In the genomic region with DNA sequence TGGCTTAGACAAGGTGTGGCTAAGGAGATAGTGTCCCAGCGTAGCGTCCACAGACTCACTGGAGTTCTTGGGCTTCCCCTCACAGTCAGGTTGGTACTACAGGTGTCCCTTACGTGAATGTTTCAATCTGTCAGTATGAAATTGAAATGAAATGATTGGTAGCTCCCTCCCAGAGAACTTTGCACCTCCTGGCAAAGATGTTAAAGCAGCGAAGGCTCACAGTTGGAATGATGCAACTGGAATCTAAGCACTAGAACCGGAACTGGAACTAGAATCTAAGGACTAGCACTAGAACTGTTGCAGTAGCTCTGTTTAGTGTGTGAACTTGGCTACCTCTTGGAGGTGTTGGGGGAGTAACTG, we compare ENCODE assay signal across 8 cellular contexts. TPM values are rescaled to one million over a fixed set of nuclear protein-coding genes. Genes with fewer than 3 reads are reported as not detected.
A peak's percentile ranks its signal among the peaks of the same experiment; 100 is the strongest.
DNase-seq lines count a peak whose midpoint lies in the region; ATAC-seq and TF ChIP-seq lines count a peak whose summit lies in the region.

No MANE protein-coding gene starts in this region.

- DNase-seq in IMR-90 (peak; percentile 22), astrocyte of the hippocampus (ENCODE audit: low read depth, low spot score) (peak; percentile 3), mesenchymal stem cell (peak; percentile 50)
- DNase-seq in activated effector memory CD4-positive, alpha-beta T cell treated with anti-CD3 and anti-CD28 coated beads, Interleukin-2, amount 50 U/mL, for 16 hours = no peak
- no peak for DNase-seq in activated CD4-positive, alpha-beta T cell treated with anti-CD3 and anti-CD28 coated beads, Interleukin-2, amount 50 U/mL, for 48 hours

- CTCF ChIA-PET in IMR-90 (lab: Yijun Ruan, JAX) = interaction anchor here (0.7 kb wide), 1 partner anchor 55 kb away, joined by 4 read pairs; no protein-coding TSS in a partner anchor

- H3K9ac ChIP-seq in BLaER1 (peak overlapping the region; percentile 85), IMR-90 (ENCODE audit: low read depth, low read length) (peak overlapping the region; percentile 91), mesenchymal stem cell (ENCODE audit: low read length) (peak overlapping the region; percentile 95)

- peaks cover 20% of the 10 kb centered on the region for H3K36me3 ChIP-seq in BLaER1
- no peaks in the 10 kb centered on the region for H3K36me3 ChIP-seq in IMR-90 (ENCODE audit: control insufficient read depth, insufficient read depth, low read length)
- peaks cover 0 to 15% of the 10 kb centered on the region in 2 experiments for H3K36me3 ChIP-seq in mesenchymal stem cell (ENCODE audit: control insufficient read depth in 1 of 2, insufficient read depth in 2 of 2, low read depth in 1 of 2, low read length in 2 of 2)

- H3K27ac ChIP-seq in BLaER1 (no peak overlapping the region), IMR-90 (ENCODE audit: insufficient read depth, low read length) (peak overlapping the region; percentile 84), mesenchymal stem cell (ENCODE audit: low read length, poor library complexity, severe bottlenecking) (no peak overlapping the region)

- intact Hi-C loops in IMR-90 (cut with micrococcal nuclease) = no loop called here

- peak overlapping the region; percentile 51 for H4K5ac ChIP-seq in IMR-90 (ENCODE audit: low read depth, low read length)

- no peak overlapping the region for H2BK12ac ChIP-seq in mesenchymal stem cell (ENCODE audit: low read length in 2 of 2)

- H3K27me3 ChIP-seq in BLaER1 (no peaks in the 10 kb centered on the region), IMR-90 (ENCODE audit: control insufficient read depth, insufficient read depth, low read length) (no peaks in the 10 kb centered on the region), mesenchymal stem cell (ENCODE audit: control insufficient read depth in 1 of 2, insufficient read depth in 1 of 2, low read length in 2 of 2) (no peaks in the 10 kb centered on the region)

- peak overlapping the region; percentile 81 for H3K23ac ChIP-seq in IMR-90 (ENCODE audit: low read depth, low read length)
- H3K23ac ChIP-seq in mesenchymal stem cell (ENCODE audit: low read length in 2 of 2) = no peak overlapping the region

- BruUV-seq in IMR-90 (replicated peaks; lab: Mats Ljungman, UMichigan) = no TSS peak

- H2AK5ac ChIP-seq in IMR-90 (ENCODE audit: low read depth, low read length) (peak overlapping the region; percentile 16; the same call in 1 of the 2 replicates), mesenchymal stem cell (ENCODE audit: low read length, severe bottlenecking) (no peak overlapping the region)

- peak overlapping the region; percentile 14 for H2AK9ac ChIP-seq in IMR-90 (replicated peaks; ENCODE audit: low read depth, low read length, poor library complexity)

- peaks cover 45% of the 10 kb centered on the region for H3K4me1 ChIP-seq in BLaER1
- peaks cover 10% of the 10 kb centered on the region for H3K4me1 ChIP-seq in IMR-90 (ENCODE audit: control insufficient read depth, insufficient read depth, low read length)
- no peaks in the 10 kb centered on the region for H3K4me1 ChIP-seq in mesenchymal stem cell (ENCODE audit: control insufficient read depth, insufficient read depth, low read depth, low read length)

- peak overlapping the region; percentile 93 for H3K4me3 ChIP-seq in BLaER1
- H3K4me3 ChIP-seq in IMR-90 (ENCODE audit: insufficient read depth, low read depth, low read length) = peak overlapping the region; percentile 86
- H3K4me3 ChIP-seq in mesenchymal stem cell (ENCODE audit: insufficient read depth in 1 of 2, low read depth in 1 of 2, low read length in 2 of 2) = peak overlapping the region in 1 of 2 experiments; percentile 94

- peak overlapping the region; percentile 80 for H2BK5ac ChIP-seq in IMR-90 (ENCODE audit: low read depth, low read length, poor library complexity, severe bottlenecking)
- H2BK5ac ChIP-seq in mesenchymal stem cell (ENCODE audit: low read depth, low read length, poor library complexity, severe bottlenecking) = no peak overlapping the region

- H2BK120ac ChIP-seq in IMR-90 (ENCODE audit: low read depth, low read length) = peak overlapping the region; percentile 43
- no peak overlapping the region for H2BK120ac ChIP-seq in mesenchymal stem cell (ENCODE audit: low read depth, low read length)

- in situ Hi-C loops in IMR-90 (cut with MboI; ENCODE audit: low sequenced_read_pairs) = no loop called here

- POLR2A ChIA-PET in IMR-90 (lab: Charles Lee; ENCODE audit: unreplicated experiment) = no interaction called here

- H2BK15ac ChIP-seq in IMR-90 (ENCODE audit: low read depth, low read length) (peak overlapping the region; percentile 61; the same call in 2 of the 3 replicates), mesenchymal stem cell (ENCODE audit: low read depth, poor library complexity, severe bottlenecking) (no peak overlapping the region)

- no CpG with 5 or more reads among the region's 5 CpGs for WGBS in IMR-90 (ENCODE audit: extremely low coverage in 2 of 2, insufficient read length in 1 of 2), 2 experiments
- WGBS in mesenchymal stem cell = 57% methylated on average over 5 of the region's 5 CpGs

- H3K9me1 ChIP-seq in IMR-90 (ENCODE audit: insufficient read depth, low read length) = peaks cover 3% of the 10 kb centered on the region; the same call in 1 of the 2 replicates

- peak overlapping the region; percentile 88 for H3K4ac ChIP-seq in IMR-90 (ENCODE audit: low read depth, low read length)
- H3K4ac ChIP-seq in mesenchymal stem cell (ENCODE audit: low read depth in 1 of 2, low read length in 2 of 2) = no peak overlapping the region

- TF ChIP-seq RAD21 in IMR-90 (IDR thresholded peaks at IDR 0.05; ENCODE audit: low read length) = no peak

- peak overlapping the region; percentile 92 for H3K14ac ChIP-seq in IMR-90 (replicated peaks; ENCODE audit: low read depth, low read length)
- no peak overlapping the region for H3K14ac ChIP-seq in mesenchymal stem cell (ENCODE audit: low read length in 2 of 2)

- dilution Hi-C loops in IMR-90 (cut with HindIII; ENCODE audit: low sequenced_read_pairs, unreplicated experiment) = no loop called here

- H2BK20ac ChIP-seq in IMR-90 (ENCODE audit: low read depth, low read length) = no peak overlapping the region; the same call in 1 of the 2 replicates

- H2AFZ ChIP-seq in IMR-90 (replicated peaks; ENCODE audit: low read length, poor library complexity) (no peak overlapping the region), mesenchymal stem cell (ENCODE audit: low read depth, low read length) (no peak overlapping the region)

- peak overlapping the region; percentile 20; the same call in 1 of the 2 replicates for H3K56ac ChIP-seq in IMR-90 (ENCODE audit: extremely low read depth, insufficient read depth, low read length)

- H4K8ac ChIP-seq in IMR-90 (ENCODE audit: low read depth in 2 of 2, low read length in 2 of 2) (peak overlapping the region; percentile 34 to 70; a peak in 3 of 4 replicates), mesenchymal stem cell (ENCODE audit: low read length) (no peak overlapping the region)

- TF ChIP-seq POLR2A in IMR-90 (IDR thresholded peaks at IDR 0.05; ENCODE audit: low read depth, low read length) = no peak

- peaks cover 36 to 71% of the 10 kb centered on the region in 2 experiments for H3K79me1 ChIP-seq in IMR-90 (ENCODE audit: low read depth in 1 of 2, low read length in 2 of 2)
- peaks cover 20% of the 10 kb centered on the region for H3K79me1 ChIP-seq in mesenchymal stem cell (replicated peaks; ENCODE audit: low read length, poor library complexity, severe bottlenecking)

- ATAC-seq in IMR-90 (ENCODE audit: low read depth) = no peak
- ATAC-seq in HG03457 (IDR thresholded peaks at IDR 0.05; ENCODE audit: unreplicated experiment) = no peak
- ATAC-seq in GM19328 (IDR thresholded peaks at IDR 0.05; ENCODE audit: unreplicated experiment) = no peak

- peaks cover 24% of the 10 kb centered on the region; the same call in 1 of the 2 replicates for H4K20me1 ChIP-seq in BLaER1
- H4K20me1 ChIP-seq in IMR-90 (ENCODE audit: insufficient read depth, low read length) = peaks cover 4% of the 10 kb centered on the region; the same call in 1 of the 2 replicates

- H4K91ac ChIP-seq in IMR-90 (ENCODE audit: insufficient read depth, low read depth, low read length) (peak overlapping the region; percentile 51), mesenchymal stem cell (ENCODE audit: low read length) (no peak overlapping the region)

- peak overlapping the region; percentile 31; the same call in 1 of the 2 replicates for H3K18ac ChIP-seq in IMR-90 (ENCODE audit: low read depth, low read length)
- no peak overlapping the region for H3K18ac ChIP-seq in mesenchymal stem cell (ENCODE audit: low read depth in 1 of 2, low read length in 2 of 2)

- H3K4me2 ChIP-seq in BLaER1 = peak overlapping the region; percentile 97
- peak overlapping the region; percentile 99 for H3K4me2 ChIP-seq in IMR-90 (ENCODE audit: low read depth, low read length)
- H3K4me2 ChIP-seq in mesenchymal stem cell (ENCODE audit: low read length, poor library complexity, severe bottlenecking) = peak overlapping the region; percentile 60

- H3K9me3 ChIP-seq in BLaER1 (no peaks in the 10 kb centered on the region), IMR-90 (ENCODE audit: control insufficient read depth, insufficient read depth, low read length) (no peaks in the 10 kb centered on the region), mesenchymal stem cell (ENCODE audit: control insufficient read depth, low read length) (no peaks in the 10 kb centered on the region)

- no peak for TF ChIP-seq CTCF in IMR-90 (conservative IDR thresholded peaks at IDR 0.05; ENCODE audit: low read depth, low read length)

RNA-seq across cellular contexts. Expression of a gene that starts 1.1 kb away (rescaled TPM):
- 23.3 and 27.5 TPM in 2 replicates for total RNA-seq in IMR-90 (2012; rRNA removed)
- polyA plus RNA-seq in IMR-90 (2012; rRNA removed) = 16.4 and 17.9 TPM in 2 replicates
- 9.3 and 10.2 TPM in 2 replicates for polyA plus RNA-seq in IMR-90 (2012; cell fraction: cytosol; rRNA removed)
- 1.9 and 7.6 TPM in 2 replicates for polyA plus RNA-seq in IMR-90 (2012; cell fraction: nucleus; rRNA removed; ENCODE audit: low replicate concordance)
- polyA plus RNA-seq in mesenchymal stem cell (2013, experiment 1 of 2) = 73.5 TPM
- polyA plus RNA-seq in mesenchymal stem cell (2013, experiment 2 of 2) = 76.5 TPM

RNA-seq across cellular contexts. Expression of a gene that starts 1.4 kb away (rescaled TPM):
- total RNA-seq in IMR-90 (2012; rRNA removed) = 25.5 and 25.6 TPM in 2 replicates
- 20.1 and 20.4 TPM in 2 replicates for polyA plus RNA-seq in IMR-90 (2012; rRNA removed)
- polyA plus RNA-seq in IMR-90 (2012; cell fraction: cytosol; rRNA removed) = 8.6 and 9.6 TPM in 2 replicates
- polyA plus RNA-seq in IMR-90 (2012; cell fraction: nucleus; rRNA removed; ENCODE audit: low replicate concordance) = 20.7 and 43.2 TPM in 2 replicates
- 20.0 TPM for polyA plus RNA-seq in mesenchymal stem cell (2013, experiment 1 of 2)
- 18.3 TPM for polyA plus RNA-seq in mesenchymal stem cell (2013, experiment 2 of 2)

RNA-seq across cellular contexts. Expression of a gene that starts 52.9 kb away (rescaled TPM):
- total RNA-seq in IMR-90 (2012; rRNA removed) = 16.5 and 49.2 TPM in 2 replicates
- polyA plus RNA-seq in IMR-90 (2012; rRNA removed) = 27.4 and 32.7 TPM in 2 replicates
- polyA plus RNA-seq in IMR-90 (2012; cell fraction: cytosol; rRNA removed) = 4.0 and 14.4 TPM in 2 replicates
- 1.1 and 14.2 TPM in 2 replicates for polyA plus RNA-seq in IMR-90 (2012; cell fraction: nucleus; rRNA removed; ENCODE audit: low replicate concordance)
- polyA plus RNA-seq in mesenchymal stem cell (2013, experiment 1 of 2) = 41.1 TPM
- 41.9 TPM for polyA plus RNA-seq in mesenchymal stem cell (2013, experiment 2 of 2)

RNA-seq across cellular contexts. Expression of a gene that starts 53.0 kb away (rescaled TPM):
- total RNA-seq in IMR-90 (2012; rRNA removed) = 32.5 and 38.0 TPM in 2 replicates
- polyA plus RNA-seq in IMR-90 (2012; rRNA removed) = 20.7 and 21.4 TPM in 2 replicates
- 9.6 and 17.1 TPM in 2 replicates for polyA plus RNA-seq in IMR-90 (2012; cell fraction: cytosol; rRNA removed)
- polyA plus RNA-seq in IMR-90 (2012; cell fraction: nucleus; rRNA removed; ENCODE audit: low replicate concordance) = 5.4 and 11.1 TPM in 2 replicates
- 16.5 TPM for polyA plus RNA-seq in mesenchymal stem cell (2013, experiment 1 of 2)
- polyA plus RNA-seq in mesenchymal stem cell (2013, experiment 2 of 2) = 15.6 TPM

Comparison
In these comparisons a context has a peak if more than half of its experiments do, and no peak if none do; other contexts are left out.
1. DNase-seq: peak in IMR-90 (single experiment), astrocyte of the hippocampus (single experiment) and mesenchymal stem cell (single experiment); none in activated effector memory CD4-positive, alpha-beta T cell treated with anti-CD3 and anti-CD28 coated beads, Interleukin-2, amount 50 U/mL, for 16 hours (single experiment) and activated CD4-positive, alpha-beta T cell treated with anti-CD3 and anti-CD28 coated beads, Interleukin-2, amount 50 U/mL, for 48 hours (0 of 2).
2. Peak in every context shown above with its lines, with median percentiles within 50 percentile points of each other: H3K4me2 ChIP-seq and H3K9ac ChIP-seq.